8 cellular contexts compared by ENCODE assay signal in the genomic region with DNA sequence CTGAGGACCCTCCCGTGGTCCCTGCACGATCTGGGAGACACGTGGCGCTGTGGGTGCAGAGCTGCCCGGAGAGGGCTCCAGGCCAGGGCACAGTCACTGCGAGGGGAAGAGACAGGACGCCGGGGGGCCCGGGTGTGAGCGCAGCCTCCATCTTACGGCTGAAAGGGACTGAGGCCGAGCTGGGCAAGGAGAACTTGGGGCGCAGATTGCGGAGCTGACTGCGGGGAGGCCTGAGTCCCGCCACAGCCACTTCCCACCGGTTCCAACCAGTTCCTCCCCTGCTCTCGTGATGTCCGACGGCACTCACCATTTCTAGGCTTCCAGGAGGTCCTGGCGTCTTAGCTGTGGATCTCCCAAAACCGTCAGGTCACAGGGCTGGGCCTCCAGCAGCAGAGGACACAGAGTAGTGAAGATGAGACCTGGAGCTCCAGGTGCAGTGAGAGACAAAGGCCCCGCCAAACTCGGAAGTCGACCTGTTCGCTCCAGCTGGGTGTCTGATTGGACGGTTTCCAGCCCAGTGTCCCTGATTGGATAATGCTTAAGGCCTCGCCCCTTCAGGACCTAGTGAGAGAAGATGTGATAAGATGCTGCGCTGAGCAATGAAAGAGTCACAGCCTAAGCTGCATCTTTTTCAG. TPM values are rescaled to one million over a fixed set of nuclear protein-coding genes. Genes with fewer than 3 reads are reported as not detected.
DNase-seq lines count a peak whose midpoint lies in the region; ATAC-seq and TF ChIP-seq lines count a peak whose summit lies in the region.

No MANE protein-coding gene starts in this region.

- H3K9me3 Mint-ChIP-seq in T-helper 2 cell treated with Interferon-gamma antibody and Interleukin-4, amounts not matched to agents 5 μg/mL and 100 μg/mL, for 36 hours = peaks cover 45% of the 10 kb centered on the region
- peaks cover 85% of the 10 kb centered on the region for H3K9me3 Mint-ChIP-seq in nephron progenitor cell

- WGBS in body of pancreas, 2 donors = 27 to 38% methylated on average over 9 to 29 of the region's 29 CpGs

- H4K20me1 ChIP-seq in BLaER1 treated with 17β-estradiol and CSF1 and Interleukin-3, amounts not matched to agents 10 nM and 100 nM = no peaks in the 10 kb centered on the region

- peaks cover 88 to 95% (median 93%) of the 10 kb centered on the region in 11 experiments for H3K9me3 ChIP-seq in BLaER1 treated with 17β-estradiol and CSF1 and Interleukin-3, amounts not matched to agents 10 nM and 100 nM (replicated peaks in 1 of 11)
- H3K9me3 ChIP-seq in body of pancreas = no peaks in the 10 kb centered on the region
- no peaks in the 10 kb centered on the region for H3K9me3 ChIP-seq in tibial artery

- H3K27me3 Mint-ChIP-seq in T-helper 2 cell treated with Interferon-gamma antibody and Interleukin-4, amounts not matched to agents 5 μg/mL and 100 μg/mL, for 36 hours (ENCODE audit: low read depth) = no peaks in the 10 kb centered on the region
- H3K27me3 Mint-ChIP-seq in nephron progenitor cell (ENCODE audit: low read depth, poor library complexity) = peaks cover 6% of the 10 kb centered on the region

- H3K4me3 Mint-ChIP-seq in T-helper 2 cell treated with Interferon-gamma antibody and Interleukin-4, amounts not matched to agents 5 μg/mL and 100 μg/mL, for 36 hours = peak overlapping the region; percentile 68
- peak overlapping the region; percentile 52 for H3K4me3 Mint-ChIP-seq in nephron progenitor cell

- H3K4me2 ChIP-seq in BLaER1 treated with 17β-estradiol and CSF1 and Interleukin-3, amounts not matched to agents 10 nM and 100 nM = no peak overlapping the region

- H3K36me3 ChIP-seq in BLaER1 treated with 17β-estradiol and CSF1 and Interleukin-3, amounts not matched to agents 10 nM and 100 nM = peaks cover 0 to 11% (median 0%) of the 10 kb centered on the region in 11 experiments; a peak in 3 of 22 replicates
- H3K36me3 ChIP-seq in body of pancreas (replicated peaks in 1 of 2; ENCODE audit: insufficient read depth in 1 of 2, low read depth in 2 of 2) (no peaks in the 10 kb centered on the region), tibial artery (no peaks in the 10 kb centered on the region)

- peaks cover 0 to 9% (median 3%) of the 10 kb centered on the region in 10 experiments; a peak in 9 of 20 replicates for H3K4me1 ChIP-seq in BLaER1 treated with 17β-estradiol and CSF1 and Interleukin-3, amounts not matched to agents 10 nM and 100 nM
- H3K4me1 ChIP-seq in body of pancreas (peaks cover 4% of the 10 kb centered on the region), tibial artery (peaks cover 0 to 4% (median 0%) of the 10 kb centered on the region in 4 donors)

- H3K4me1 Mint-ChIP-seq in T-helper 2 cell treated with Interferon-gamma antibody and Interleukin-4, amounts not matched to agents 5 μg/mL and 100 μg/mL, for 36 hours (ENCODE audit: low read depth) = no peaks in the 10 kb centered on the region
- H3K4me1 Mint-ChIP-seq in nephron progenitor cell = no peaks in the 10 kb centered on the region

- no peak overlapping the region for H3K9ac ChIP-seq in BLaER1 treated with 17β-estradiol and CSF1 and Interleukin-3, amounts not matched to agents 10 nM and 100 nM

- no peak overlapping the region for H3K27ac ChIP-seq in BLaER1 treated with 17β-estradiol and CSF1 and Interleukin-3, amounts not matched to agents 10 nM and 100 nM
- H3K27ac ChIP-seq in body of pancreas = no peak overlapping the region
- no peak overlapping the region for H3K27ac ChIP-seq in tibial artery

- no peak overlapping the region for H3K27ac Mint-ChIP-seq in T-helper 2 cell treated with Interferon-gamma antibody and Interleukin-4, amounts not matched to agents 5 μg/mL and 100 μg/mL, for 36 hours
- H3K27ac Mint-ChIP-seq in nephron progenitor cell = no peak overlapping the region

- peak overlapping the region in 7 of 10 experiments; percentile 15 to 42 (median 35); a peak in 7 of 20 replicates for H3K4me3 ChIP-seq in BLaER1 treated with 17β-estradiol and CSF1 and Interleukin-3, amounts not matched to agents 10 nM and 100 nM
- H3K4me3 ChIP-seq in body of pancreas (no peak overlapping the region), tibial artery (no peak overlapping the region)

- DNase-seq in T-helper 2 cell treated with Interferon-gamma antibody and Interleukin-4, amounts not matched to agents 5 μg/mL and 100 μg/mL, for 36 hours (ENCODE audit: low spot score) = no peak
- DNase-seq in body of pancreas = peak in 3 of 4 donors; percentile 41 to 66 (median 41)
- DNase-seq in nephron progenitor cell = no peak
- DNase-seq in SHP77 treated with DMSO at 0.1 percent for 48 hours (lab: John Stamatoyannopoulos, UW) = no peak
- DNase-seq in NCI-H1694 (lab: John Stamatoyannopoulos, UW) = no peak
- no peak for DNase-seq in tibial artery

- TF ChIP-seq CTCF in body of pancreas (IDR thresholded peaks at IDR 0.05) (no peak), nephron progenitor cell (IDR thresholded peaks at IDR 0.05) (no peak), tibial artery (IDR thresholded peaks at IDR 0.05) (no peak)

- intact Hi-C loops in body of pancreas (cut with DNase I) = no loop called here
- intact Hi-C loops in tibial artery (cut with DNase I; ENCODE audit: low total_unique reads) = no loop called here

- H3K27me3 ChIP-seq in BLaER1 treated with 17β-estradiol and CSF1 and Interleukin-3, amounts not matched to agents 10 nM and 100 nM = no peaks in the 10 kb centered on the region
- H3K27me3 ChIP-seq in body of pancreas (no peaks in the 10 kb centered on the region), tibial artery (peaks cover 0 to 7% of the 10 kb centered on the region in 2 donors)

- peaks cover 6% of the 10 kb centered on the region for H3K36me3 Mint-ChIP-seq in T-helper 2 cell treated with Interferon-gamma antibody and Interleukin-4, amounts not matched to agents 5 μg/mL and 100 μg/mL, for 36 hours (ENCODE audit: low read depth)
- peaks cover 27% of the 10 kb centered on the region for H3K36me3 Mint-ChIP-seq in nephron progenitor cell (ENCODE audit: low read depth)

- TF ChIP-seq POLR2A in body of pancreas (IDR thresholded peaks at IDR 0.05) = no peak

- no peak for ATAC-seq in body of pancreas
- no peak for ATAC-seq in HG02938 (IDR thresholded peaks at IDR 0.05; ENCODE audit: unreplicated experiment)

RNA-seq across cellular contexts. Expression of a gene that starts 4.8 kb away (rescaled TPM):
- 1 to 10 TPM; 7.6 to 8.8 TPM for total RNA-seq in body of pancreas

RNA-seq across cellular contexts. Expression of a gene that starts 39.3 kb away (rescaled TPM):
- total RNA-seq in body of pancreas = 10 to 100 TPM; 20.0 to 30.0 TPM

RNA-seq across cellular contexts. Expression of a gene that starts 39.9 kb away (rescaled TPM):
- 1 to 10 TPM; 2.3 to 5.4 TPM for total RNA-seq in body of pancreas

Comparison
In these comparisons a context has a peak if more than half of its experiments do, and no peak if none do; other contexts are left out.
1. H3K4me3 ChIP-seq: peak in BLaER1 treated with 17β-estradiol and CSF1 and Interleukin-3, amounts not matched to agents 10 nM and 100 nM (7 of 10); none in body of pancreas (0 of 2) and tibial artery (0 of 2).
2. DNase-seq: peak in body of pancreas (3 of 4); none in T-helper 2 cell treated with Interferon-gamma antibody and Interleukin-4, amounts not matched to agents 5 μg/mL and 100 μg/mL, for 36 hours (single experiment), nephron progenitor cell (single experiment), SHP77 treated with DMSO at 0.1 percent for 48 hours (single experiment), NCI-H1694 (single experiment) and tibial artery (0 of 2).